ENCODE assay signal across 18 cellular contexts in genomic region chr3:108838411-108838810, GRCh38. TPM values are rescaled to one million over a fixed set of nuclear protein-coding genes. Genes with fewer than 3 reads are reported as not detected.
A peak's percentile ranks its signal among the peaks of the same experiment; 100 is the strongest.
DNase-seq lines count a peak whose midpoint lies in the region; ATAC-seq and TF ChIP-seq lines count a peak whose summit lies in the region.
"Had no signal": no experiment of that assay in that cellular context is flagged by ENCODE, and none has a peak within 500 bp of the region (broad histone marks: within the 10 kb centered on the region; RNA-seq: fewer than 3 reads in every experiment).

No MANE protein-coding gene starts in this region.

- H3K4me1 Mint-ChIP-seq in natural killer cell treated with Interleukin-12 subunit alpha and Interleukin-12 subunit beta and Interleukin-15 and Interleukin-18, amount 100 ng/mL, for 72 hours (ENCODE audit: low read depth in 2 of 2): peaks cover 7 to 9% of the 10 kb centered on the region in 2 donors
- H3K4me1 Mint-ChIP-seq in natural killer cell: peaks cover 11 to 13% of the 10 kb centered on the region in 2 donors
- H3K4me1 Mint-ChIP-seq in activated T-helper 1 cell treated with anti-CD3 and anti-CD28 coated beads, Interleukin-12 subunit alpha, Interleukin-12 subunit beta, Interleukin-2, Interleukin-4 antibody, amounts not matched to agents 30 ng/mL and 10 ng/mL and 1 ng/mL, durations not matched to agents 14 hours and 24 hours and 36 hours (ENCODE audit: low read depth): peaks cover 91% of the 10 kb centered on the region
- H3K4me1 Mint-ChIP-seq in naive thymus-derived CD8-positive, alpha-beta T cell: peaks cover 23 to 82% (median 64%) of the 10 kb centered on the region in 4 donors

- H3K9me3 Mint-ChIP-seq in natural killer cell treated with Interleukin-12 subunit alpha and Interleukin-12 subunit beta and Interleukin-15 and Interleukin-18, amount 100 ng/mL, for 72 hours: no peaks in the 10 kb centered on the region
- no peaks in the 10 kb centered on the region for H3K9me3 Mint-ChIP-seq in natural killer cell
- no peaks in the 10 kb centered on the region for H3K9me3 Mint-ChIP-seq in activated T-helper 1 cell treated with anti-CD3 and anti-CD28 coated beads, Interleukin-12 subunit alpha, Interleukin-12 subunit beta, Interleukin-2, Interleukin-4 antibody, amounts not matched to agents 30 ng/mL and 10 ng/mL and 1 ng/mL, durations not matched to agents 14 hours and 24 hours and 36 hours
- no peaks in the 10 kb centered on the region for H3K9me3 Mint-ChIP-seq in naive thymus-derived CD8-positive, alpha-beta T cell

- intact Hi-C loops in natural killer cell (cut with micrococcal nuclease): no loop called here
- intact Hi-C loops in activated T-helper 1 cell treated with anti-CD3 and anti-CD28 coated beads, Interleukin-12 subunit alpha, Interleukin-12 subunit beta, Interleukin-2, Interleukin-4 antibody, amounts not matched to agents 30 ng/mL and 10 ng/mL and 1 ng/mL, durations not matched to agents 14 hours and 24 hours and 36 hours (cut with micrococcal nuclease): loop anchor here (1.0 to 10.0 kb wide), 7 partner anchors 8 to 966 kb away; partner anchors contain the start of genes HHLA2 and IFT57

- H3K36me3 Mint-ChIP-seq in natural killer cell treated with Interleukin-12 subunit alpha and Interleukin-12 subunit beta and Interleukin-15 and Interleukin-18, amount 100 ng/mL, for 72 hours: no peaks in the 10 kb centered on the region
- H3K36me3 Mint-ChIP-seq in natural killer cell: no peaks in the 10 kb centered on the region
- peaks cover 43% of the 10 kb centered on the region for H3K36me3 Mint-ChIP-seq in activated T-helper 1 cell treated with anti-CD3 and anti-CD28 coated beads, Interleukin-12 subunit alpha, Interleukin-12 subunit beta, Interleukin-2, Interleukin-4 antibody, amounts not matched to agents 30 ng/mL and 10 ng/mL and 1 ng/mL, durations not matched to agents 14 hours and 24 hours and 36 hours (ENCODE audit: low read depth)
- peaks cover 8 to 34% (median 13%) of the 10 kb centered on the region in 3 donors for H3K36me3 Mint-ChIP-seq in naive thymus-derived CD8-positive, alpha-beta T cell

- H3K27ac Mint-ChIP-seq in natural killer cell treated with Interleukin-12 subunit alpha and Interleukin-12 subunit beta and Interleukin-15 and Interleukin-18, amount 100 ng/mL, for 72 hours: peak overlapping the region; percentile 12 to 74
- H3K27ac Mint-ChIP-seq in natural killer cell: no peak overlapping the region
- peak overlapping the region; percentile 90 for H3K27ac Mint-ChIP-seq in activated T-helper 1 cell treated with anti-CD3 and anti-CD28 coated beads, Interleukin-12 subunit alpha, Interleukin-12 subunit beta, Interleukin-2, Interleukin-4 antibody, amounts not matched to agents 30 ng/mL and 10 ng/mL and 1 ng/mL, durations not matched to agents 14 hours and 24 hours and 36 hours
- H3K27ac Mint-ChIP-seq in naive thymus-derived CD8-positive, alpha-beta T cell: peak overlapping the region in 7 of 10 donors; percentile 32 to 93 (median 63)

- POLR2A ChIA-PET in naive thymus-derived CD8-positive, alpha-beta T cell (lab: Charles Lee): no interaction called here

- peak in 1 of 2 donors; percentile 67 for ATAC-seq in natural killer cell treated with Interleukin-12 subunit alpha and Interleukin-12 subunit beta and Interleukin-15 and Interleukin-18, amount 100 ng/mL, for 72 hours
- ATAC-seq in natural killer cell (no peak), GM19452 (IDR thresholded peaks at IDR 0.05; ENCODE audit: unreplicated experiment) (no peak), HG02610 (IDR thresholded peaks at IDR 0.05; ENCODE audit: unreplicated experiment) (no peak)
- no peak for ATAC-seq in naive thymus-derived CD8-positive, alpha-beta T cell
- ATAC-seq: gastrocnemius medialis, mucosa of descending colon had no signal

- no peak for TF ChIP-seq CTCF in natural killer cell (IDR thresholded peaks at IDR 0.05)

- H3K4me3 Mint-ChIP-seq in natural killer cell treated with Interleukin-12 subunit alpha and Interleukin-12 subunit beta and Interleukin-15 and Interleukin-18, amount 100 ng/mL, for 72 hours: no peak overlapping the region
- H3K4me3 Mint-ChIP-seq in natural killer cell: no peak overlapping the region
- H3K4me3 Mint-ChIP-seq in activated T-helper 1 cell treated with anti-CD3 and anti-CD28 coated beads, Interleukin-12 subunit alpha, Interleukin-12 subunit beta, Interleukin-2, Interleukin-4 antibody, amounts not matched to agents 30 ng/mL and 10 ng/mL and 1 ng/mL, durations not matched to agents 14 hours and 24 hours and 36 hours: peak overlapping the region; percentile 77
- peak overlapping the region in 8 of 10 donors; percentile 33 to 70 (median 55) for H3K4me3 Mint-ChIP-seq in naive thymus-derived CD8-positive, alpha-beta T cell

- peaks cover 0 to 22% of the 10 kb centered on the region in 2 donors for H3K27me3 Mint-ChIP-seq in natural killer cell treated with Interleukin-12 subunit alpha and Interleukin-12 subunit beta and Interleukin-15 and Interleukin-18, amount 100 ng/mL, for 72 hours
- peaks cover 5 to 7% of the 10 kb centered on the region in 2 donors for H3K27me3 Mint-ChIP-seq in natural killer cell (ENCODE audit: low read depth in 2 of 2)
- H3K27me3 Mint-ChIP-seq in activated T-helper 1 cell treated with anti-CD3 and anti-CD28 coated beads, Interleukin-12 subunit alpha, Interleukin-12 subunit beta, Interleukin-2, Interleukin-4 antibody, amounts not matched to agents 30 ng/mL and 10 ng/mL and 1 ng/mL, durations not matched to agents 14 hours and 24 hours and 36 hours (ENCODE audit: insufficient read depth): no peaks in the 10 kb centered on the region
- no peaks in the 10 kb centered on the region for H3K27me3 Mint-ChIP-seq in naive thymus-derived CD8-positive, alpha-beta T cell

- no peak for DNase-seq in natural killer cell treated with Interleukin-12 subunit alpha and Interleukin-12 subunit beta and Interleukin-15 and Interleukin-18, amount 100 ng/mL, for 72 hours (ENCODE audit: low spot score)
- DNase-seq in natural killer cell (no peak), HuH-7 (ENCODE audit: low spot score) (no peak), NCI-H774 (lab: John Stamatoyannopoulos, UW) (no peak)
- DNase-seq in activated T-helper 1 cell treated with anti-CD3 and anti-CD28 coated beads, Interleukin-12 subunit alpha, Interleukin-12 subunit beta, Interleukin-2, Interleukin-4 antibody, amounts not matched to agents 30 ng/mL and 10 ng/mL and 1 ng/mL, durations not matched to agents 14 hours and 24 hours and 36 hours (ENCODE audit: low spot score): peak; percentile 49
- DNase-seq in naive thymus-derived CD8-positive, alpha-beta T cell: no peak
- DNase-seq: ACHN, cortex of kidney, gastrocnemius medialis, mucosa of descending colon, NCI-H1048, NCI-H69, PC-9, sigmoid colon had no signal

RNA-seq across cellular contexts. Expression of gene TRAT1, which starts 15.8 kb away (rescaled TPM):
- total RNA-seq in natural killer cell treated with Interleukin-12 subunit alpha and Interleukin-12 subunit beta and Interleukin-15 and Interleukin-18, amount 100 ng/mL, for 72 hours: 1 to 10 TPM; 2.7 to 3.0 TPM
- total RNA-seq in natural killer cell: 1 to 10 TPM; 1.6 to 9.1 (median 2.4) TPM
- total RNA-seq in activated T-helper 1 cell treated with anti-CD3 and anti-CD28 coated beads, Interleukin-12 subunit alpha, Interleukin-12 subunit beta, Interleukin-2, Interleukin-4 antibody, amounts not matched to agents 30 ng/mL and 10 ng/mL and 1 ng/mL, durations not matched to agents 14 hours and 24 hours and 36 hours: 94.6 and 99.4 TPM in 2 replicates
- total RNA-seq in naive thymus-derived CD8-positive, alpha-beta T cell: 10 to 100 TPM; 35.5 to 39.8 TPM
- polyA plus RNA-seq in naive thymus-derived CD8-positive, alpha-beta T cell: 10 to 100 TPM; 55.3 to 81.7 (median 56.8) TPM
- total RNA-seq: Daoy, gastrocnemius medialis, PC-9, SK-MEL-5 had no signal

Comparison
In these comparisons a context has a peak if more than half of its experiments do, and no peak if none do; other contexts are left out.
1. H3K27ac Mint-ChIP-seq: peak in natural killer cell treated with Interleukin-12 subunit alpha and Interleukin-12 subunit beta and Interleukin-15 and Interleukin-18, amount 100 ng/mL, for 72 hours (2 of 2), activated T-helper 1 cell treated with anti-CD3 and anti-CD28 coated beads, Interleukin-12 subunit alpha, Interleukin-12 subunit beta, Interleukin-2, Interleukin-4 antibody, amounts not matched to agents 30 ng/mL and 10 ng/mL and 1 ng/mL, durations not matched to agents 14 hours and 24 hours and 36 hours (single experiment) and naive thymus-derived CD8-positive, alpha-beta T cell (7 of 10); none in natural killer cell (0 of 2).
2. H3K4me3 Mint-ChIP-seq: peak in activated T-helper 1 cell treated with anti-CD3 and anti-CD28 coated beads, Interleukin-12 subunit alpha, Interleukin-12 subunit beta, Interleukin-2, Interleukin-4 antibody, amounts not matched to agents 30 ng/mL and 10 ng/mL and 1 ng/mL, durations not matched to agents 14 hours and 24 hours and 36 hours (single experiment) and naive thymus-derived CD8-positive, alpha-beta T cell (8 of 10); none in natural killer cell treated with Interleukin-12 subunit alpha and Interleukin-12 subunit beta and Interleukin-15 and Interleukin-18, amount 100 ng/mL, for 72 hours (single experiment) and natural killer cell (single experiment).